ENCODE assay signal across 1 cellular context in the genomic region with DNA sequence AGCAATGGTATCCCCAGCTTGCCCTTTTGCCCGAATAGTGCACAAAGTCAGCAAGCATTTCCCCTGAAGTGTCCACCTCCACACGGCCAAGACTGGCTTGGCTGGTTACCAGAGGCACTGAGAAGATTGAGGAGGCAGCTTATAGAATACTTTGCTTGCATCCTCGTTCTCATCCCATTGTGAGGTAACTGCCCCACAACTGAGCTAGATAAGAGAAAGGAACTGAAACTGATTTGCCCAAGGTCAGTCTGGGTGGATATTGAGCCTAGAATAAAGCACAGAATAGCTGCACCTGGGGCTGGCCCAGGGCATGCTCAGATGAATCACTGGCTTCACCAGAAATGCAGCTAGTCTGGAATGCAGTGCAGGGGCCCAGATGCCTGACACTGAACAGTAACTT.
TF ChIP-seq lines count a peak whose summit lies in the region.

No MANE protein-coding gene starts in this region.

TF ChIP-seq in HepG2, 621 proteins besides CTCF, POLR2A, EP300 and RAD21 (continued from another document and continues in another):
- TF ChIP-seq RXRB (CRISPR knock-in tag; IDR thresholded peaks at IDR 0.05; ENCODE audit: borderline replicate concordance) = peak; percentile 77
- TF ChIP-seq, protein P1, sequence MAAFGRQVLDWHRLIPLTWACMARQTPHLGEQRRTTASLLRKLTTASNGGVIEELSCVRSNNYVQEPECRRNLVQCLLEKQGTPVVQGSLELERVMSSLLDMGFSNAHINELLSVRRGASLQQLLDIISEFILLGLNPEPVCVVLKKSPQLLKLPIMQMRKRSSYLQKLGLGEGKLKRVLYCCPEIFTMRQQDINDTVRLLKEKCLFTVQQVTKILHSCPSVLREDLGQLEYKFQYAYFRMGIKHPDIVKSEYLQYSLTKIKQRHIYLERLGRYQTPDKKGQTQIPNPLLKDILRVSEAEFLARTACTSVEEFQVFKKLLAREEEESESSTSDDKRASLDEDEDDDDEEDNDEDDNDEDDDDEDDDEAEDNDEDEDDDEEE (CRISPR knock-in tag; IDR thresholded peaks at IDR 0.05) = no peak
- TF ChIP-seq, protein P2, sequence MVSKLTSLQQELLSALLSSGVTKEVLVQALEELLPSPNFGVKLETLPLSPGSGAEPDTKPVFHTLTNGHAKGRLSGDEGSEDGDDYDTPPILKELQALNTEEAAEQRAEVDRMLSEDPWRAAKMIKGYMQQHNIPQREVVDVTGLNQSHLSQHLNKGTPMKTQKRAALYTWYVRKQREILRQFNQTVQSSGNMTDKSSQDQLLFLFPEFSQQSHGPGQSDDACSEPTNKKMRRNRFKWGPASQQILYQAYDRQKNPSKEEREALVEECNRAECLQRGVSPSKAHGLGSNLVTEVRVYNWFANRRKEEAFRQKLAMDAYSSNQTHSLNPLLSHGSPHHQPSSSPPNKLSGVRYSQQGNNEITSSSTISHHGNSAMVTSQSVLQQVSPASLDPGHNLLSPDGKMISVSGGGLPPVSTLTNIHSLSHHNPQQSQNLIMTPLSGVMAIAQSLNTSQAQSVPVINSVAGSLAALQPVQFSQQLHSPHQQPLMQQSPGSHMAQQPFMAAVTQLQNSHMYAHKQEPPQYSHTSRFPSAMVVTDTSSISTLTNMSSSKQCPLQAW (CRISPR knock-in tag; IDR thresholded peaks at IDR 0.05) = 0 out of 2 replicates have a peak, but pooled peaks have one; percentile 53
- TF ChIP-seq KLF12 (CRISPR knock-in tag; IDR thresholded peaks at IDR 0.05; ENCODE audit: borderline replicate concordance) = no peak
- no peak for TF ChIP-seq RBAK (CRISPR knock-in tag; IDR thresholded peaks at IDR 0.05)
- TF ChIP-seq TBX3 (IDR thresholded peaks at IDR 0.05; ENCODE audit: borderline replicate concordance) = no peak
- TF ChIP-seq BHLHE40 (IDR thresholded peaks at IDR 0.05; ENCODE audit: low read length) = no peak
- TF ChIP-seq HOXD1 (CRISPR knock-in tag; IDR thresholded peaks at IDR 0.05) = no peak
- 0 out of 2 replicates have a peak, but pooled peaks have one; percentile 20 for TF ChIP-seq ZBTB3 (CRISPR knock-in tag; IDR thresholded peaks at IDR 0.05; ENCODE audit: borderline replicate concordance, low read depth)
- TF ChIP-seq ZFY (CRISPR knock-in tag; IDR thresholded peaks at IDR 0.05) = no peak
- peak; percentile 55; the same call in 1 of the 2 replicates for TF ChIP-seq ZNF501 (CRISPR knock-in tag; IDR thresholded peaks at IDR 0.05)
- TF ChIP-seq NAIF1 (CRISPR knock-in tag; IDR thresholded peaks at IDR 0.05; ENCODE audit: borderline replicate concordance) = no peak
- TF ChIP-seq AKAP8 (CRISPR knock-in tag; IDR thresholded peaks at IDR 0.05) = no peak
- TF ChIP-seq ZNF724P (CRISPR knock-in tag; IDR thresholded peaks at IDR 0.05; ENCODE audit: borderline replicate concordance) = peak; percentile 30; the same call in 1 of the 2 replicates
- no peak for TF ChIP-seq ZNF672 (CRISPR knock-in tag; IDR thresholded peaks at IDR 0.05)
- TF ChIP-seq SSRP1 (CRISPR knock-in tag; IDR thresholded peaks at IDR 0.05) = no peak
- peak; percentile 60; the same call in 1 of the 2 replicates for TF ChIP-seq ZNF556 (CRISPR knock-in tag; IDR thresholded peaks at IDR 0.05; ENCODE audit: borderline replicate concordance)
- no peak for TF ChIP-seq ZNF430 (CRISPR knock-in tag; IDR thresholded peaks at IDR 0.05)
- TF ChIP-seq, protein P3, sequence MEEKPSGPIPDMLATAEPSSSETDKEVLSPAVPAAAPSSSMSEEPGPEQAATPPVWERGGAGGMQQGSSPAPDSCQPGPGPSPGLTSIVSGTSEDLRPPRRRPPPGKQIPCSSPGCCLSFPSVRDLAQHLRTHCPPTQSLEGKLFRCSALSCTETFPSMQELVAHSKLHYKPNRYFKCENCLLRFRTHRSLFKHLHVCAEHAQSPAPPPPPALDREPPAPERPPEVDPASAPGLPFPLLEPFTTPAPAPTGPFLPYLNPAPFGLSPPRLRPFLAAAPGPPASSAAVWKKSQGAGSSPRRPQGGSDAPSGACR (CRISPR knock-in tag; IDR thresholded peaks at IDR 0.05) = 0 out of 2 replicates have a peak, but pooled peaks have one; percentile 27
- peak; percentile 27; the same call in 1 of the 2 replicates for TF ChIP-seq ZFX (CRISPR knock-in tag; IDR thresholded peaks at IDR 0.05; ENCODE audit: low read depth)
- TF ChIP-seq NRL (CRISPR knock-in tag; IDR thresholded peaks at IDR 0.05; ENCODE audit: borderline replicate concordance) = no peak
- TF ChIP-seq KLF16 (CRISPR knock-in tag; IDR thresholded peaks at IDR 0.05) = 0 out of 4 replicates have a peak, but pooled peaks of 1 of the 2 experiments have one; percentile 18
- TF ChIP-seq, protein P4, sequence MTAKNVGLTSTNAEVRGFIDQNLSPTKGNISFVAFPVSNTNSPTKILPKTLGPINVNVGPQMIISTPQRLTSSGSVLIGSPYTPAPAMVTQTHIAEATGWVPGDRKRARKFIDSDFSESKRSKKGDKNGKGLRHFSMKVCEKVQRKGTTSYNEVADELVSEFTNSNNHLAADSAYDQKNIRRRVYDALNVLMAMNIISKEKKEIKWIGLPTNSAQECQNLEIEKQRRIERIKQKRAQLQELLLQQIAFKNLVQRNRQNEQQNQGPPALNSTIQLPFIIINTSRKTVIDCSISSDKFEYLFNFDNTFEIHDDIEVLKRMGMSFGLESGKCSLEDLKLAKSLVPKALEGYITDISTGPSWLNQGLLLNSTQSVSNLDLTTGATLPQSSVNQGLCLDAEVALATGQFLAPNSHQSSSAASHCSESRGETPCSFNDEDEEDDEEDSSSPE (CRISPR knock-in tag; IDR thresholded peaks at IDR 0.05) = no peak
- TF ChIP-seq SETDB1 (CRISPR knock-in tag; IDR thresholded peaks at IDR 0.05; ENCODE audit: borderline replicate concordance) = no peak
- TF ChIP-seq, protein P5, sequence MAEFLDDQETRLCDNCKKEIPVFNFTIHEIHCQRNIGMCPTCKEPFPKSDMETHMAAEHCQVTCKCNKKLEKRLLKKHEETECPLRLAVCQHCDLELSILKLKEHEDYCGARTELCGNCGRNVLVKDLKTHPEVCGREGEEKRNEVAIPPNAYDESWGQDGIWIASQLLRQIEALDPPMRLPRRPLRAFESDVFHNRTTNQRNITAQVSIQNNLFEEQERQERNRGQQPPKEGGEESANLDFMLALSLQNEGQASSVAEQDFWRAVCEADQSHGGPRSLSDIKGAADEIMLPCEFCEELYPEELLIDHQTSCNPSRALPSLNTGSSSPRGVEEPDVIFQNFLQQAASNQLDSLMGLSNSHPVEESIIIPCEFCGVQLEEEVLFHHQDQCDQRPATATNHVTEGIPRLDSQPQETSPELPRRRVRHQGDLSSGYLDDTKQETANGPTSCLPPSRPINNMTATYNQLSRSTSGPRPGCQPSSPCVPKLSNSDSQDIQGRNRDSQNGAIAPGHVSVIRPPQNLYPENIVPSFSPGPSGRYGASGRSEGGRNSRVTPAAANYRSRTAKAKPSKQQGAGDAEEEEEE (CRISPR knock-in tag; IDR thresholded peaks at IDR 0.05; ENCODE audit: borderline replicate concordance) = no peak
- 0 out of 2 replicates have a peak, but pooled peaks have one; percentile 43 for TF ChIP-seq ZNF264 (CRISPR knock-in tag; IDR thresholded peaks at IDR 0.05)
- 0 out of 2 replicates have a peak, but pooled peaks have one; percentile 23 for TF ChIP-seq DNMT3B (CRISPR knock-in tag; conservative IDR thresholded peaks at IDR 0.05)
- TF ChIP-seq, protein P6, sequence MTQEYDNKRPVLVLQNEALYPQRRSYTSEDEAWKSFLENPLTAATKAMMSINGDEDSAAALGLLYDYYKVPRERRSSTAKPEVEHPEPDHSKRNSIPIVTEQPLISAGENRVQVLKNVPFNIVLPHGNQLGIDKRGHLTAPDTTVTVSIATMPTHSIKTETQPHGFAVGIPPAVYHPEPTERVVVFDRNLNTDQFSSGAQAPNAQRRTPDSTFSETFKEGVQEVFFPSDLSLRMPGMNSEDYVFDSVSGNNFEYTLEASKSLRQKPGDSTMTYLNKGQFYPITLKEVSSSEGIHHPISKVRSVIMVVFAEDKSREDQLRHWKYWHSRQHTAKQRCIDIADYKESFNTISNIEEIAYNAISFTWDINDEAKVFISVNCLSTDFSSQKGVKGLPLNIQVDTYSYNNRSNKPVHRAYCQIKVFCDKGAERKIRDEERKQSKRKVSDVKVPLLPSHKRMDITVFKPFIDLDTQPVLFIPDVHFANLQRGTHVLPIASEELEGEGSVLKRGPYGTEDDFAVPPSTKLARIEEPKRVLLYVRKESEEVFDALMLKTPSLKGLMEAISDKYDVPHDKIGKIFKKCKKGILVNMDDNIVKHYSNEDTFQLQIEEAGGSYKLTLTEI (CRISPR knock-in tag; conservative IDR thresholded peaks at IDR 0.05) = no peak
- TF ChIP-seq THYN1 (CRISPR knock-in tag; IDR thresholded peaks at IDR 0.05; ENCODE audit: borderline replicate concordance, low read depth) = no peak
- TF ChIP-seq ZSCAN21 (CRISPR knock-in tag; IDR thresholded peaks at IDR 0.05; ENCODE audit: borderline replicate concordance) = no peak
- TF ChIP-seq, protein P7, sequence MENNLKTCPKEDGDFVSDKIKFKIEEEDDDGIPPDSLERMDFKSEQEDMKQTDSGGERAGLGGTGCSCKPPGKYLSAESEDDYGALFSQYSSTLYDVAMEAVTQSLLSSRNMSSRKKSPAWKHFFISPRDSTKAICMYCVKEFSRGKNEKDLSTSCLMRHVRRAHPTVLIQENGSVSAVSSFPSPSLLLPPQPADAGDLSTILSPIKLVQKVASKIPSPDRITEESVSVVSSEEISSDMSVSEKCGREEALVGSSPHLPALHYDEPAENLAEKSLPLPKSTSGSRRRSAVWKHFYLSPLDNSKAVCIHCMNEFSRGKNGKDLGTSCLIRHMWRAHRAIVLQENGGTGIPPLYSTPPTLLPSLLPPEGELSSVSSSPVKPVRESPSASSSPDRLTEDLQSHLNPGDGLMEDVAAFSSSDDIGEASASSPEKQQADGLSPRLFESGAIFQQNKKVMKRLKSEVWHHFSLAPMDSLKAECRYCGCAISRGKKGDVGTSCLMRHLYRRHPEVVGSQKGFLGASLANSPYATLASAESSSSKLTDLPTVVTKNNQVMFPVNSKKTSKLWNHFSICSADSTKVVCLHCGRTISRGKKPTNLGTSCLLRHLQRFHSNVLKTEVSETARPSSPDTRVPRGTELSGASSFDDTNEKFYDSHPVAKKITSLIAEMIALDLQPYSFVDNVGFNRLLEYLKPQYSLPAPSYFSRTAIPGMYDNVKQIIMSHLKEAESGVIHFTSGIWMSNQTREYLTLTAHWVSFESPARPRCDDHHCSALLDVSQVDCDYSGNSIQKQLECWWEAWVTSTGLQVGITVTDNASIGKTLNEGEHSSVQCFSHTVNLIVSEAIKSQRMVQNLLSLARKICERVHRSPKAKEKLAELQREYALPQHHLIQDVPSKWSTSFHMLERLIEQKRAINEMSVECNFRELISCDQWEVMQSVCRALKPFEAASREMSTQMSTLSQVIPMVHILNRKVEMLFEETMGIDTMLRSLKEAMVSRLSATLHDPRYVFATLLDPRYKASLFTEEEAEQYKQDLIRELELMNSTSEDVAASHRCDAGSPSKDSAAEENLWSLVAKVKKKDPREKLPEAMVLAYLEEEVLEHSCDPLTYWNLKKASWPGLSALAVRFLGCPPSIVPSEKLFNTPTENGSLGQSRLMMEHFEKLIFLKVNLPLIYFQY (CRISPR knock-in tag; IDR thresholded peaks at IDR 0.05; ENCODE audit: borderline replicate concordance) = peak; percentile 40; the same call in 1 of the 2 replicates
- no peak for TF ChIP-seq GABPB1 (CRISPR knock-in tag; IDR thresholded peaks at IDR 0.05)
- peak; percentile 67 for TF ChIP-seq HDAC2 (CRISPR knock-in tag; IDR thresholded peaks at IDR 0.05)
- TF ChIP-seq HNRNPUL1 (IDR thresholded peaks at IDR 0.05; ENCODE audit: low read depth, low read length) = no peak
- TF ChIP-seq ETV6 (CRISPR knock-in tag; conservative IDR thresholded peaks at IDR 0.05) = no peak
- TF ChIP-seq, protein P8, sequence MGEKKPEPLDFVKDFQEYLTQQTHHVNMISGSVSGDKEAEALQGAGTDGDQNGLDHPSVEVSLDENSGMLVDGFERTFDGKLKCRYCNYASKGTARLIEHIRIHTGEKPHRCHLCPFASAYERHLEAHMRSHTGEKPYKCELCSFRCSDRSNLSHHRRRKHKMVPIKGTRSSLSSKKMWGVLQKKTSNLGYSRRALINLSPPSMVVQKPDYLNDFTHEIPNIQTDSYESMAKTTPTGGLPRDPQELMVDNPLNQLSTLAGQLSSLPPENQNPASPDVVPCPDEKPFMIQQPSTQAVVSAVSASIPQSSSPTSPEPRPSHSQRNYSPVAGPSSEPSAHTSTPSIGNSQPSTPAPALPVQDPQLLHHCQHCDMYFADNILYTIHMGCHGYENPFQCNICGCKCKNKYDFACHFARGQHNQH (CRISPR knock-in tag; IDR thresholded peaks at IDR 0.05) = 0 out of 2 replicates have a peak, but pooled peaks have one; percentile 21
- TF ChIP-seq HOXA9 (CRISPR knock-in tag; IDR thresholded peaks at IDR 0.05; ENCODE audit: borderline replicate concordance) = no peak
- TF ChIP-seq ZKSCAN5 (CRISPR knock-in tag; IDR thresholded peaks at IDR 0.05) = no peak
- TF ChIP-seq, protein P9, sequence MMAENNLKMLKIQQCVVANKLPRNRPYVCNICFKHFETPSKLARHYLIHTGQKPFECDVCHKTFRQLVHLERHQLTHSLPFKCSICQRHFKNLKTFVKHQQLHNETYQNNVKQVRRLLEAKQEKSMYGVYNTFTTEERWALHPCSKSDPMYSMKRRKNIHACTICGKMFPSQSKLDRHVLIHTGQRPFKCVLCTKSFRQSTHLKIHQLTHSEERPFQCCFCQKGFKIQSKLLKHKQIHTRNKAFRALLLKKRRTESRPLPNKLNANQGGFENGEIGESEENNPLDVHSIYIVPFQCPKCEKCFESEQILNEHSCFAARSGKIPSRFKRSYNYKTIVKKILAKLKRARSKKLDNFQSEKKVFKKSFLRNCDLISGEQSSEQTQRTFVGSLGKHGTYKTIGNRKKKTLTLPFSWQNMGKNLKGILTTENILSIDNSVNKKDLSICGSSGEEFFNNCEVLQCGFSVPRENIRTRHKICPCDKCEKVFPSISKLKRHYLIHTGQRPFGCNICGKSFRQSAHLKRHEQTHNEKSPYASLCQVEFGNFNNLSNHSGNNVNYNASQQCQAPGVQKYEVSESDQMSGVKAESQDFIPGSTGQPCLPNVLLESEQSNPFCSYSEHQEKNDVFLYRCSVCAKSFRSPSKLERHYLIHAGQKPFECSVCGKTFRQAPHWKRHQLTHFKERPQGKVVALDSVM (CRISPR knock-in tag; IDR thresholded peaks at IDR 0.05) = no peak
- TF ChIP-seq JUNB (CRISPR knock-in tag; IDR thresholded peaks at IDR 0.05; ENCODE audit: borderline replicate concordance) = no peak
- TF ChIP-seq, protein P10, sequence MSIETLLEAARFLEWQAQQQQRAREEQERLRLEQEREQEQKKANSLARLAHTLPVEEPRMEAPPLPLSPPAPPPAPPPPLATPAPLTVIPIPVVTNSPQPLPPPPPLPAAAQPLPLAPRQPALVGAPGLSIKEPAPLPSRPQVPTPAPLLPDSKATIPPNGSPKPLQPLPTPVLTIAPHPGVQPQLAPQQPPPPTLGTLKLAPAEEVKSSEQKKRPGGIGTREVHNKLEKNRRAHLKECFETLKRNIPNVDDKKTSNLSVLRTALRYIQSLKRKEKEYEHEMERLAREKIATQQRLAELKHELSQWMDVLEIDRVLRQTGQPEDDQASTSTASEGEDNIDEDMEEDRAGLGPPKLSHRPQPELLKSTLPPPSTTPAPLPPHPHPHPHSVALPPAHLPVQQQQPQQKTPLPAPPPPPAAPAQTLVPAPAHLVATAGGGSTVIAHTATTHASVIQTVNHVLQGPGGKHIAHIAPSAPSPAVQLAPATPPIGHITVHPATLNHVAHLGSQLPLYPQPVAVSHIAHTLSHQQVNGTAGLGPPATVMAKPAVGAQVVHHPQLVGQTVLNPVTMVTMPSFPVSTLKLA (IDR thresholded peaks at IDR 0.05) = no peak
- TF ChIP-seq, protein P11, sequence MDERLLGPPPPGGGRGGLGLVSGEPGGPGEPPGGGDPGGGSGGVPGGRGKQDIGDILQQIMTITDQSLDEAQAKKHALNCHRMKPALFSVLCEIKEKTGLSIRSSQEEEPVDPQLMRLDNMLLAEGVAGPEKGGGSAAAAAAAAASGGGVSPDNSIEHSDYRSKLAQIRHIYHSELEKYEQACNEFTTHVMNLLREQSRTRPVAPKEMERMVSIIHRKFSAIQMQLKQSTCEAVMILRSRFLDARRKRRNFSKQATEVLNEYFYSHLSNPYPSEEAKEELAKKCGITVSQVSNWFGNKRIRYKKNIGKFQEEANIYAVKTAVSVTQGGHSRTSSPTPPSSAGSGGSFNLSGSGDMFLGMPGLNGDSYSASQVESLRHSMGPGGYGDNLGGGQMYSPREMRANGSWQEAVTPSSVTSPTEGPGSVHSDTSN (CRISPR knock-in tag; IDR thresholded peaks at IDR 0.05) = no peak
- no peak for TF ChIP-seq ZNF776 (CRISPR knock-in tag; IDR thresholded peaks at IDR 0.05)
